In the genomic region with DNA sequence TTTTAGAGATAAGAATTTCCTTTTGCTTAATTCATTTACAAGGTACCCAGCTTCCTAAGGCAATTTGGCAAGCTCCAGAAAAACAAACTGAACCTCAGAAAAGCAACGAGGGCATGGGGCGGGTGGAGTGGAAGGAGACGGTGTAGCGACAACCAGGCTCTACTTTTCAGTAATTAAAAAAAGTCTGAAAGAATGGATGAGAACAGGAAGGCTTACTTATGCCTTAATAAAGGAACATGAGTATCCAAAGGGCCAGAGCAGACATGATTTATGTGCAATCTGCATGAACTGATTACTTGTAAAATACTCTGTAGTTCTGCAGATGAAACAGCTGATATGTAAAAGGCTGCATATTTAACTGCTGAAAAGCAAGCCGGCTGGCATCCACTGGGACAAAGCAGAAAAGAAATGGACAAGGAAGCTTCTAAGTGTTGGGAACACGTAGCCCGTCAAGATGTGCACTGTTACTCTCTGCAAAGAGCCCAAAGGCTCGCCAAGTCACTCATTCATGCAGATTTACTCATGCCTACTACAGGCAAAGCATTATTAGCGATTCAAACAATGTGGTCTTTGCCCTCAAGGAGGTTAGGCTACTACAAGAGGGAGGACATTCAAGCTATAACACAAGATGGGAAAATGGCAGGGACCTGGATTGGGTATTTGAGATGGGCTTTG, we compare ENCODE assay signal across 16 cellular contexts. TPM values are rescaled to one million over a fixed set of nuclear protein-coding genes. Genes with fewer than 3 reads are reported as not detected.
DNase-seq lines count a peak whose midpoint lies in the region; ATAC-seq, FAIRE-seq and TF ChIP-seq lines count a peak whose summit lies in the region.
"Had no signal": no experiment of that assay in that cellular context is flagged by ENCODE, and none has a peak within 500 bp of the region (broad histone marks: within the 10 kb centered on the region; RNA-seq: fewer than 3 reads in every experiment).

No MANE protein-coding gene starts in this region.

- ATAC-seq in sciatic nerve, result peak; percentile 14
- no peak for ATAC-seq in GM18520 (IDR thresholded peaks at IDR 0.05; ENCODE audit: unreplicated experiment)
- ATAC-seq in HG02798 (IDR thresholded peaks at IDR 0.05; ENCODE audit: poor library complexity, unreplicated experiment), result no peak

- no peak for TF ChIP-seq CTCF in endothelial cell of umbilical vein (IDR thresholded peaks at IDR 0.05; ENCODE audit: extremely low read depth in 1 of 2, insufficient read depth in 1 of 2, low read depth in 1 of 2, low read length in 2 of 2)

- POLR2A ChIA-PET in endothelial cell of umbilical vein (lab: Charles Lee), result interaction anchor here (1.5 kb wide), 1 partner anchor 11 kb away, joined by 5 read pairs; no protein-coding TSS in a partner anchor

- H3K9ac ChIP-seq in endothelial cell of umbilical vein (replicated peaks; ENCODE audit: extremely low read depth, insufficient read depth, low read length), result peak overlapping the region; percentile 11

- peak; percentile 92 for FAIRE-seq in endothelial cell of umbilical vein (lab: Jason Lieb, UNC)

- peaks cover 3% of the 10 kb centered on the region for H3K79me2 ChIP-seq in endothelial cell of umbilical vein (ENCODE audit: control insufficient read depth, insufficient read depth, low read length)

- intact Hi-C loops in endothelial cell of umbilical vein (cut with micrococcal nuclease) (loop anchor here (1.0 to 5.0 kb wide), 5 partner anchors 11 to 433 kb away; no protein-coding TSS in a partner anchor), sciatic nerve (cut with DNase I) (no loop called here)

- H3K9me3 ChIP-seq in endothelial cell of umbilical vein (replicated peaks; ENCODE audit: control insufficient read depth, insufficient read depth, low read length), result no peaks in the 10 kb centered on the region
- H3K9me3 ChIP-seq: MG63, suprapubic skin had no signal

- peaks cover 0 to 2% of the 10 kb centered on the region in 2 experiments for H3K36me3 ChIP-seq in endothelial cell of umbilical vein (ENCODE audit: control insufficient read depth in 2 of 2, extremely low read depth in 1 of 2, insufficient read depth in 2 of 2, low read length in 2 of 2)
- H3K36me3 ChIP-seq: MG63 had no signal

- peak overlapping the region; percentile 14 for H3K27ac ChIP-seq in endothelial cell of umbilical vein (ENCODE audit: insufficient read depth, low read depth, low read length)
- H3K27ac ChIP-seq: 22Rv1, epithelial cell of prostate, suprapubic skin had no signal

- H3K9me1 ChIP-seq in endothelial cell of umbilical vein (replicated peaks; ENCODE audit: control insufficient read depth, extremely low read depth, insufficient read depth, low read length), result no peaks in the 10 kb centered on the region

- H3K4me2 ChIP-seq in endothelial cell of umbilical vein (ENCODE audit: insufficient read depth, low read length), result peak overlapping the region; percentile 43

- peaks cover 28% of the 10 kb centered on the region for H3K4me1 ChIP-seq in endothelial cell of umbilical vein (ENCODE audit: control insufficient read depth, extremely low read depth, insufficient read depth, low read length)

- H2AFZ ChIP-seq in endothelial cell of umbilical vein (ENCODE audit: low read depth, low read length), result no peak overlapping the region

- dilution Hi-C loops in endothelial cell of umbilical vein (cut with MboI; ENCODE audit: extremely low pct_ligation_motif_present, low sequenced_read_pairs), result no loop called here

- TF ChIP-seq POLR2A in endothelial cell of umbilical vein (IDR thresholded peaks at IDR 0.05; ENCODE audit: low read depth, low read length), result no peak

- CTCF ChIA-PET in endothelial cell of umbilical vein (lab: Charles Lee), result interaction anchor here (0.8 to 3.2 kb wide), 15 partner anchors 8 to 227 kb away, joined by 3 to 14 read pairs (median 5); no protein-coding TSS in a partner anchor

- H3K27me3 ChIP-seq in endothelial cell of umbilical vein (ENCODE audit: control insufficient read depth in 2 of 2, insufficient read depth in 2 of 2, low read length in 2 of 2), result no peaks in the 10 kb centered on the region
- H3K27me3 ChIP-seq: MG63, suprapubic skin had no signal

- peak overlapping the region in 1 of 3 experiments; percentile 25 for H3K4me3 ChIP-seq in endothelial cell of umbilical vein (replicated peaks in 1 of 3; ENCODE audit: insufficient read depth in 1 of 3, low read depth in 1 of 3, low read length in 3 of 3)
- H3K4me3 ChIP-seq: MG63, suprapubic skin had no signal

- no TSS peak for BruUV-seq in endothelial cell of umbilical vein (replicated peaks; lab: Mats Ljungman, UMichigan)

- DNase-seq in NCI-H526 (lab: John Stamatoyannopoulos, UW), result peak; percentile 19 to 29
- DNase-seq in NCI-H526 treated with DMSO at 0.1 percent for 48 hours (lab: John Stamatoyannopoulos, UW), result no peak
- peak; percentile 84 for DNase-seq in SK-N-DZ (ENCODE audit: low spot score)
- peak; percentile 88 for DNase-seq in endothelial cell of umbilical vein (ENCODE audit: low read depth, low spot score)
- no peak for DNase-seq in sciatic nerve (ENCODE audit: low spot score)
- DNase-seq in cortex of kidney (lab: John Stamatoyannopoulos, UW), result no peak
- DNase-seq: activated CD4-positive, CD25-positive, alpha-beta regulatory T cell treated with anti-CD3 and anti-CD28 coated beads, Interleukin-2, amount 50 U/mL, for 72 hours; caudate nucleus; MG63; NK-92 treated with Interleukin-12 subunit alpha and Interleukin-12 subunit beta, amount 100 ng/mL, for 24 hours; right cardiac atrium had no signal

- no peaks in the 10 kb centered on the region for H4K20me1 ChIP-seq in endothelial cell of umbilical vein (replicated peaks; ENCODE audit: control insufficient read depth, extremely low read depth, insufficient read depth, low read length)

TF ChIP-seq in endothelial cell of umbilical vein, 7 proteins besides CTCF, POLR2A, EP300 and RAD21:
- TF ChIP-seq POLR2AphosphoS5 (IDR thresholded peaks at IDR 0.05; ENCODE audit: insufficient read depth, low read depth, low read length) (no peak), GATA2 (IDR thresholded peaks at IDR 0.05; ENCODE audit: insufficient read depth, insufficient read length, low read depth, low read length) (peak; percentile 80)
TF ChIP-seq in endothelial cell of umbilical vein: peak in this region for 1.

RNA-seq across cellular contexts. Expression of gene RFTN1, which starts 18.5 kb away (rescaled TPM):
- 9.9 and 10.3 TPM in 2 replicates for polyA plus RNA-seq in SK-N-DZ (2014; cell fraction: cytosol; rRNA removed)
- 6.0 and 7.1 TPM in 2 replicates for polyA plus RNA-seq in SK-N-DZ (2014; cell fraction: nucleus; rRNA removed)
- 43.3 and 45.1 TPM in 2 replicates for total RNA-seq in endothelial cell of umbilical vein
- 40.2 and 40.3 TPM in 2 replicates for polyA plus RNA-seq in endothelial cell of umbilical vein
- polyA plus RNA-seq in endothelial cell of umbilical vein (2011; cell fraction: cytosol; rRNA removed), result 43.9 and 50.2 TPM in 2 replicates
- 34.8 and 38.6 TPM in 2 replicates for polyA plus RNA-seq in endothelial cell of umbilical vein (2011; cell fraction: nucleus; rRNA removed)
- 32.9 and 37.2 TPM in 2 replicates for polyA plus RNA-seq in endothelial cell of umbilical vein (2012)
- 41.8 and 43.3 TPM in 2 replicates for polyA minus RNA-seq in endothelial cell of umbilical vein
- not detected for polyA minus RNA-seq in endothelial cell of umbilical vein (2011; cell fraction: cytosol; rRNA and poly(A)+ RNA removed)
- polyA minus RNA-seq in endothelial cell of umbilical vein (2011; cell fraction: nucleus; rRNA and poly(A)+ RNA removed), result 48.8 and 59.0 TPM in 2 replicates
- total RNA-seq in sciatic nerve, result 119 TPM

Comparison
In these comparisons a context has a peak if more than half of its experiments do, and no peak if none do; other contexts are left out.
1. DNase-seq: peak in NCI-H526 (2 of 2), SK-N-DZ (single experiment) and endothelial cell of umbilical vein (single experiment); none in NCI-H526 treated with DMSO at 0.1 percent for 48 hours (single experiment), sciatic nerve (single experiment) and cortex of kidney (single experiment).